10 cellular contexts compared by ENCODE assay signal in genomic region chr11:100681064-100681502, GRCh38. TPM values are rescaled to one million over a fixed set of nuclear protein-coding genes. Genes with fewer than 3 reads are reported as not detected.
A peak's percentile ranks its signal among the peaks of the same experiment; 100 is the strongest.
DNase-seq lines count a peak whose midpoint lies in the region; ATAC-seq, FAIRE-seq and TF ChIP-seq lines count a peak whose summit lies in the region.
"Had no signal": no experiment of that assay in that cellular context is flagged by ENCODE, and none has a peak within 500 bp of the region (broad histone marks: within the 10 kb centered on the region; RNA-seq: fewer than 3 reads in every experiment).

No MANE protein-coding gene starts in this region.

- no peak overlapping the region for H3K27ac ChIP-seq in HL-60 (replicated peaks)
- H3K27ac ChIP-seq in epithelial cell of prostate = peak overlapping the region; percentile 51
- H3K27ac ChIP-seq in pancreas = no peak overlapping the region
- H3K27ac ChIP-seq in effector memory CD4-positive, alpha-beta T cell (ENCODE audit: insufficient read depth, low read length, poor library complexity, severe bottlenecking) = no peak overlapping the region
- H3K27ac ChIP-seq: neutrophil had no signal

- peak; percentile 98 for ATAC-seq in GM21529 (IDR thresholded peaks at IDR 0.05; ENCODE audit: unreplicated experiment)
- ATAC-seq in pancreas = peak in 3 of 4 donors; percentile 66 to 86 (median 72)

- TF ChIP-seq CTCF in GM12865 (IDR thresholded peaks at IDR 0.05; ENCODE audit: insufficient read depth, low read depth, low read length, missing control alignments) (no peak), HL-60 (IDR thresholded peaks at IDR 0.05; ENCODE audit: insufficient read depth, low read length) (no peak), pancreas (IDR thresholded peaks at IDR 0.05) (no peak)

- peak; percentile 13 for FAIRE-seq in pancreas (lab: Jason Lieb, UNC)
- FAIRE-seq: TTC549 had no signal

- intact Hi-C loops in pancreas (cut with DNase I) = no loop called here

- WGBS in pancreas, 2 donors = 46 to 48% methylated on average over 8 of the region's 8 CpGs

- H3K9me3 ChIP-seq in pancreas = no peaks in the 10 kb centered on the region
- no peaks in the 10 kb centered on the region for H3K9me3 ChIP-seq in effector memory CD4-positive, alpha-beta T cell (ENCODE audit: control insufficient read depth, low read length)
- H3K9me3 ChIP-seq: neutrophil had no signal

- no peaks in the 10 kb centered on the region for H3K4me1 ChIP-seq in pancreas
- H3K4me1 ChIP-seq in effector memory CD4-positive, alpha-beta T cell (ENCODE audit: control insufficient read depth, insufficient read depth, low read length, poor library complexity, severe bottlenecking) = no peaks in the 10 kb centered on the region

- H3K36me3 ChIP-seq in pancreas = no peaks in the 10 kb centered on the region
- H3K36me3 ChIP-seq in effector memory CD4-positive, alpha-beta T cell (ENCODE audit: control insufficient read depth, insufficient read depth, low read length) = no peaks in the 10 kb centered on the region
- H3K36me3 ChIP-seq: neutrophil had no signal

- H3K4me3 ChIP-seq in GM12865 (ENCODE audit: low read depth, low read length) = no peak overlapping the region
- H3K4me3 ChIP-seq in HL-60 (replicated peaks; ENCODE audit: insufficient read depth, low read length) = no peak overlapping the region
- H3K4me3 ChIP-seq in pancreas = no peak overlapping the region
- no peak overlapping the region for H3K4me3 ChIP-seq in effector memory CD4-positive, alpha-beta T cell (ENCODE audit: insufficient read depth, low read depth, low read length, poor library complexity, severe bottlenecking)

- DNase-seq in GM12865 (ENCODE audit: low read depth) = peak; percentile 96
- peak; percentile 28 to 88 for DNase-seq in HL-60 (ENCODE audit: low read depth in 1 of 2, low spot score in 1 of 2)
- DNase-seq in RPMI7951 (ENCODE audit: low read depth) = peak; percentile 82
- peak; percentile 85 for DNase-seq in epithelial cell of prostate (ENCODE audit: low read depth, low spot score)
- peak in 1 of 6 donors; percentile 21 for DNase-seq in pancreas
- no peak for DNase-seq in effector memory CD4-positive, alpha-beta T cell
- no peak for DNase-seq in SW 1271 (lab: John Stamatoyannopoulos, UW)

- H3K27me3 ChIP-seq in HL-60 (ENCODE audit: insufficient read depth, poor library complexity, severe bottlenecking) (no peaks in the 10 kb centered on the region), pancreas (no peaks in the 10 kb centered on the region)
- H3K27me3 ChIP-seq in effector memory CD4-positive, alpha-beta T cell (replicated peaks; ENCODE audit: control insufficient read depth, insufficient read depth, low read length, poor library complexity, severe bottlenecking) = no peaks in the 10 kb centered on the region

RNA-seq across cellular contexts. Expression of gene ARHGAP42, which starts 6.0 kb away (rescaled TPM):
- 9.4 and 11.4 TPM in 2 replicates for total RNA-seq in RPMI7951 (2014; rRNA removed; shearing (Covaris generic))
- total RNA-seq in pancreas = 1 to 10 TPM in 5 of 6 donors, under 1 TPM in 1; 0.98 to 4.9 (median 2.2) TPM
- polyA plus RNA-seq in pancreas = 1 to 10 TPM in 1 of 2 donors, under 1 TPM in 1; 0.76 to 1.7 TPM

Comparison
In these comparisons a context has a peak if more than half of its experiments do, and no peak if none do; other contexts are left out.
1. DNase-seq: peak in GM12865 (single experiment), HL-60 (2 of 2), RPMI7951 (single experiment) and epithelial cell of prostate (single experiment); none in effector memory CD4-positive, alpha-beta T cell (0 of 3) and SW 1271 (0 of 2).